Comparison of ENCODE assay signal across 8 cellular contexts in genomic region chr7:29748286-29749099, GRCh38. TPM values are rescaled to one million over a fixed set of nuclear protein-coding genes. Genes with fewer than 3 reads are reported as not detected.
DNase-seq lines count a peak whose midpoint lies in the region; ATAC-seq and TF ChIP-seq lines count a peak whose summit lies in the region.

No MANE protein-coding gene starts in this region.

- H3K4me1 ChIP-seq in SJCRH30 = no peaks in the 10 kb centered on the region

- H3K4me3 ChIP-seq in SJCRH30 = no peak overlapping the region
- H3K4me3 ChIP-seq in retinal pigment epithelial cell (ENCODE audit: low read length) = no peak overlapping the region

- no peak overlapping the region for H3K27ac ChIP-seq in SJCRH30

- H3K27me3 ChIP-seq in SJCRH30 = no peaks in the 10 kb centered on the region

- no peaks in the 10 kb centered on the region for H3K36me3 ChIP-seq in SJCRH30

- ATAC-seq in HG03342 (IDR thresholded peaks at IDR 0.05; ENCODE audit: unreplicated experiment) = no peak
- no peak for ATAC-seq in GM19328 (IDR thresholded peaks at IDR 0.05; ENCODE audit: unreplicated experiment)

- no peaks in the 10 kb centered on the region for H3K9me3 ChIP-seq in SJCRH30 (replicated peaks)

- TF ChIP-seq CTCF in retinal pigment epithelial cell (conservative IDR thresholded peaks at IDR 0.05; ENCODE audit: low read depth, low read length) = peak; percentile 63

- peak; percentile 92 for DNase-seq in DMS53 treated with DMSO at 0.1 percent for 48 hours (lab: John Stamatoyannopoulos, UW; ENCODE audit: unreplicated experiment)
- peak; percentile 35 for DNase-seq in MV-4-11 (lab: John Stamatoyannopoulos, UW)
- DNase-seq in SJCRH30 = peak; percentile 11 to 68
- DNase-seq in fibroblast of the conjunctiva (ENCODE audit: low read depth) = peak; percentile 37
- DNase-seq in retinal pigment epithelial cell (ENCODE audit: low read depth) = peak; percentile 8
- DNase-seq in activated CD4-positive, alpha-beta T cell treated with anti-CD3 and anti-CD28 coated beads for 4 hours = no peak

RNA-seq across cellular contexts. Expression of gene WIPF3, which starts 57.8 kb away (rescaled TPM):
- total RNA-seq in SJCRH30 (2014; rRNA removed; shearing (Covaris generic)) = not detected in 2 replicates

Comparison
In these comparisons a context has a peak if more than half of its experiments do, and no peak if none do; other contexts are left out.
1. DNase-seq: peak in DMS53 treated with DMSO at 0.1 percent for 48 hours (single experiment), MV-4-11 (single experiment), SJCRH30 (2 of 2), fibroblast of the conjunctiva (single experiment) and retinal pigment epithelial cell (single experiment); none in activated CD4-positive, alpha-beta T cell treated with anti-CD3 and anti-CD28 coated beads for 4 hours (0 of 2).